8 cellular contexts compared by ENCODE assay signal in genomic region chr5:132190161-132190817, GRCh38. TPM values are rescaled to one million over a fixed set of nuclear protein-coding genes. Genes with fewer than 3 reads are reported as not detected.
DNase-seq lines count a peak whose midpoint lies in the region; TF ChIP-seq lines count a peak whose summit lies in the region.

No MANE protein-coding gene starts in this region.

- no peaks in the 10 kb centered on the region for H3K9me3 Mint-ChIP-seq in activated naive CD4-positive, alpha-beta T cell treated with anti-CD3 and anti-CD28 coated beads for 36 hours

- no peak overlapping the region for H3K4me3 Mint-ChIP-seq in activated naive CD4-positive, alpha-beta T cell treated with anti-CD3 and anti-CD28 coated beads for 36 hours

- H3K27me3 Mint-ChIP-seq in activated naive CD4-positive, alpha-beta T cell treated with anti-CD3 and anti-CD28 coated beads for 36 hours (ENCODE audit: low read depth), result peaks cover 5% of the 10 kb centered on the region

- H3K4me3 ChIP-seq in H7 (ENCODE audit: insufficient read depth, low read depth, low read length), result no peak overlapping the region
- no peak overlapping the region for H3K4me3 ChIP-seq in Peyer's patch

- CTCF ChIA-PET in activated naive CD4-positive, alpha-beta T cell treated with anti-CD3 and anti-CD28 coated beads for 36 hours (lab: Charles Lee), result interaction anchor here (0.7 to 2.1 kb wide), 11 partner anchors 10 to 143 kb away, joined by 3 to 15 read pairs (median 3); partner anchors contain the start of gene SLC22A4

- H3K27me3 ChIP-seq in H7 (ENCODE audit: control insufficient read depth, insufficient read depth, low read length) (no peaks in the 10 kb centered on the region), Peyer's patch (no peaks in the 10 kb centered on the region)

- H3K36me3 ChIP-seq in H7 (replicated peaks; ENCODE audit: control insufficient read depth, insufficient read depth, low read length) (no peaks in the 10 kb centered on the region; the same call in 1 of the 2 replicates), Peyer's patch (peaks cover 0 to 29% (median 0%) of the 10 kb centered on the region in 3 donors)

- no peaks in the 10 kb centered on the region for H3K4me1 ChIP-seq in Peyer's patch

- TF ChIP-seq CTCF in Peyer's patch (IDR thresholded peaks at IDR 0.05), result peak; percentile 34 to 69 (median 61)

- peak; percentile 32 for DNase-seq in stimulated activated CD4-positive, alpha-beta T cell treated with anti-CD3 and anti-CD28 coated beads, Interleukin-4, amount 100 ng/mL, for 24 hours
- no peak for DNase-seq in stimulated activated CD4-positive, alpha-beta T cell treated with anti-CD3 and anti-CD28 coated beads, Interleukin-2, amount 100 ng/mL, for 48 hours
- peak; percentile 85 for DNase-seq in H7
- peak; percentile 78 for DNase-seq in LoVo (ENCODE audit: low spot score)
- no peak for DNase-seq in Peyer's patch
- peak; percentile 50 for DNase-seq in dedifferentiated amniotic fluid mesenchymal stem cell (ENCODE audit: extremely low spot score)
- peak; percentile 74 for DNase-seq in medulla oblongata (ENCODE audit: extremely low spot score)
- no peak for DNase-seq in activated naive CD4-positive, alpha-beta T cell treated with anti-CD3 and anti-CD28 coated beads for 36 hours

- no peaks in the 10 kb centered on the region for H3K36me3 Mint-ChIP-seq in activated naive CD4-positive, alpha-beta T cell treated with anti-CD3 and anti-CD28 coated beads for 36 hours (ENCODE audit: low read depth)

- no peaks in the 10 kb centered on the region for H3K4me1 Mint-ChIP-seq in activated naive CD4-positive, alpha-beta T cell treated with anti-CD3 and anti-CD28 coated beads for 36 hours (ENCODE audit: low read depth)

- TF ChIP-seq POLR2A in Peyer's patch (IDR thresholded peaks at IDR 0.05), result no peak

- intact Hi-C loops in activated naive CD4-positive, alpha-beta T cell treated with anti-CD3 and anti-CD28 coated beads for 36 hours (cut with micrococcal nuclease), result no loop called here

- no peak overlapping the region for H3K27ac ChIP-seq in Peyer's patch

- no peak overlapping the region for H3K27ac Mint-ChIP-seq in activated naive CD4-positive, alpha-beta T cell treated with anti-CD3 and anti-CD28 coated beads for 36 hours

- no peaks in the 10 kb centered on the region for H3K9me3 ChIP-seq in Peyer's patch

RNA-seq across cellular contexts. Expression of gene P4HA2, which starts 37.4 kb away (rescaled TPM):
- total RNA-seq in H7 (2014; rRNA removed; shearing (Covaris generic)), result 5.4 and 8.4 TPM in 2 replicates
- 10 to 100 TPM; 21.5 to 81.4 (median 51.2) TPM for total RNA-seq in Peyer's patch
- total RNA-seq in activated naive CD4-positive, alpha-beta T cell treated with anti-CD3 and anti-CD28 coated beads for 36 hours, result under 1 TPM; 0.47 to 0.74 TPM

Comparison
In these comparisons a context has a peak if more than half of its experiments do, and no peak if none do; other contexts are left out.
1. DNase-seq: peak in stimulated activated CD4-positive, alpha-beta T cell treated with anti-CD3 and anti-CD28 coated beads, Interleukin-4, amount 100 ng/mL, for 24 hours (single experiment), H7 (single experiment), LoVo (single experiment), dedifferentiated amniotic fluid mesenchymal stem cell (single experiment) and medulla oblongata (single experiment); none in stimulated activated CD4-positive, alpha-beta T cell treated with anti-CD3 and anti-CD28 coated beads, Interleukin-2, amount 100 ng/mL, for 48 hours (0 of 2), Peyer's patch (0 of 3) and activated naive CD4-positive, alpha-beta T cell treated with anti-CD3 and anti-CD28 coated beads for 36 hours (single experiment).